15 cellular contexts compared by ENCODE assay signal in the genomic region with DNA sequence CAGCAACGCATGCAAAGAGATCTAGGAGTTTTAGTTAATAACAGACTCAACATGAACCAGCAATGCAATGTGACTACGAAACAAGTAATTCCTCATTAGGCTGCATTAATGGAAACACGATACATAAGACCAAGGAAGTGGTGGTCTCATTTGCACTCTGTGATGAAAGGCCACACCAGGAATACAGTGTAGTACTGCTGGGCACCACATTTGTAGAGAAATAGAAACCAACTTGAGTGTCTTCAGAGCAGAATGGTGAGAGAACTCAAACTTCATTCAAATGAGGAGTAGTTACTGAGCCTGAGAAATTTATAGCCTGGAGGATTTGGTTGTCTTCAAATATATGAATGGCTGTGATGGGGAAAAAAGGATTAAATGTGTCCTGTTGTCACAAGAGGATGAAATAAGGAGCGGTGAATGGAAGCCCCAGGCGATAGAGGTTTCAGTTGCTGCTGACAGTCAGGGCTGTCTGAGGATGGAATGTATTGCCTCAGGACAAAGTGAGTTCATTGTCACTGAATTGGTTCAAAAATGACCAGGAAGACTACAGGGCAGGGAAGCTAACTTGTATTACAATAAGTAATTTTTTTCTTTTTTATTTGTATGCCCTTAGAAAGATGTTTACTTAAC. TPM values are rescaled to one million over a fixed set of nuclear protein-coding genes. Genes with fewer than 3 reads are reported as not detected.
A peak's percentile ranks its signal among the peaks of the same experiment; 100 is the strongest.
DNase-seq lines count a peak whose midpoint lies in the region; ATAC-seq lines count a peak whose summit lies in the region.
"Had no signal": no experiment of that assay in that cellular context is flagged by ENCODE, and none has a peak within 500 bp of the region (broad histone marks: within the 10 kb centered on the region; RNA-seq: fewer than 3 reads in every experiment).

No MANE protein-coding gene starts in this region.

- H3K9me3 ChIP-seq in HAP-1 = no peaks in the 10 kb centered on the region
- H3K9me3 ChIP-seq: ascending aorta, Caco-2, ovary, thyroid gland had no signal

- in situ Hi-C loops in HAP-1 (cut with MboI; ENCODE audit: low sequenced_read_pairs) = no loop called here

- no peaks in the 10 kb centered on the region for H3K9me3 Mint-ChIP-seq in activated naive CD8-positive, alpha-beta T cell (ENCODE audit: low read depth)
- no peaks in the 10 kb centered on the region for H3K9me3 Mint-ChIP-seq in naive B cell

- ATAC-seq in naive B cell (ENCODE audit: low read depth in 2 of 2) = peak in 1 of 2 donors; percentile 16
- ATAC-seq in GM19324 (IDR thresholded peaks at IDR 0.05; ENCODE audit: low FRiP score, unreplicated experiment) = no peak

- peaks cover 35% of the 10 kb centered on the region for H3K36me3 Mint-ChIP-seq in activated naive CD8-positive, alpha-beta T cell
- peaks cover 10 to 15% of the 10 kb centered on the region in 2 donors for H3K36me3 Mint-ChIP-seq in naive B cell

- peak overlapping the region; percentile 80 for H3K4me3 Mint-ChIP-seq in activated naive CD8-positive, alpha-beta T cell
- peak overlapping the region in 7 of 8 donors; percentile 17 to 61 (median 50) for H3K4me3 Mint-ChIP-seq in naive B cell

- H3K4me3 ChIP-seq in HAP-1 = no peak overlapping the region
- H3K4me3 ChIP-seq: ascending aorta, ovary, thyroid gland had no signal

- no peaks in the 10 kb centered on the region for H3K36me3 ChIP-seq in HAP-1 (replicated peaks)
- H3K36me3 ChIP-seq: ovary, thyroid gland had no signal

- peaks cover 51% of the 10 kb centered on the region for H3K4me1 Mint-ChIP-seq in activated naive CD8-positive, alpha-beta T cell (ENCODE audit: low read depth)
- H3K4me1 Mint-ChIP-seq in naive B cell = peaks cover 36 to 46% (median 44%) of the 10 kb centered on the region in 3 donors

- peak overlapping the region; percentile 90 for H3K27ac Mint-ChIP-seq in activated naive CD8-positive, alpha-beta T cell
- peak overlapping the region; percentile 54 to 86 (median 78) for H3K27ac Mint-ChIP-seq in naive B cell

- H3K27me3 Mint-ChIP-seq in activated naive CD8-positive, alpha-beta T cell = no peaks in the 10 kb centered on the region
- no peaks in the 10 kb centered on the region for H3K27me3 Mint-ChIP-seq in naive B cell

- H3K27me3 ChIP-seq in HAP-1 (ENCODE audit: low read depth) = no peaks in the 10 kb centered on the region
- H3K27me3 ChIP-seq: ascending aorta, ovary, thyroid gland had no signal

- peak; percentile 31 for DNase-seq in NCI-H146 (lab: John Stamatoyannopoulos, UW)
- DNase-seq in NCI-H146 treated with DMSO at 0.1 percent for 48 hours (lab: John Stamatoyannopoulos, UW; ENCODE audit: unreplicated experiment) = no peak
- DNase-seq in HAP-1 (ENCODE audit: low spot score in 2 of 2) = peak; percentile 76 to 81
- no peak for DNase-seq in naive B cell
- DNase-seq in AML-193 (lab: John Stamatoyannopoulos, UW) = no peak
- no peak for DNase-seq in GM19238 (ENCODE audit: insufficient read length, low spot score)
- DNase-seq: activated CD8-positive, alpha-beta memory T cell treated with anti-CD3 and anti-CD28 coated beads, Interleukin-2, amount 50 U/mL, for 4 hours; foreskin fibroblast; NCI-H774; ovary; thyroid gland had no signal

- peaks cover 23% of the 10 kb centered on the region for H3K4me1 ChIP-seq in HAP-1
- H3K4me1 ChIP-seq: ascending aorta had no signal

RNA-seq across cellular contexts. Expression of a gene that starts 50.9 kb away (rescaled TPM):
- 10 to 100 TPM; 14.5 to 47.4 (median 26.2) TPM for polyA plus RNA-seq in naive B cell (ENCODE audit: low read depth in 6 of 6)

Comparison
In these comparisons a context has a peak if more than half of its experiments do, and no peak if none do; other contexts are left out.
1. DNase-seq: peak in NCI-H146 (single experiment) and HAP-1 (2 of 2); none in NCI-H146 treated with DMSO at 0.1 percent for 48 hours (single experiment), naive B cell (single experiment), AML-193 (0 of 2) and GM19238 (single experiment).